8 cellular contexts compared by ENCODE assay signal in the genomic region with DNA sequence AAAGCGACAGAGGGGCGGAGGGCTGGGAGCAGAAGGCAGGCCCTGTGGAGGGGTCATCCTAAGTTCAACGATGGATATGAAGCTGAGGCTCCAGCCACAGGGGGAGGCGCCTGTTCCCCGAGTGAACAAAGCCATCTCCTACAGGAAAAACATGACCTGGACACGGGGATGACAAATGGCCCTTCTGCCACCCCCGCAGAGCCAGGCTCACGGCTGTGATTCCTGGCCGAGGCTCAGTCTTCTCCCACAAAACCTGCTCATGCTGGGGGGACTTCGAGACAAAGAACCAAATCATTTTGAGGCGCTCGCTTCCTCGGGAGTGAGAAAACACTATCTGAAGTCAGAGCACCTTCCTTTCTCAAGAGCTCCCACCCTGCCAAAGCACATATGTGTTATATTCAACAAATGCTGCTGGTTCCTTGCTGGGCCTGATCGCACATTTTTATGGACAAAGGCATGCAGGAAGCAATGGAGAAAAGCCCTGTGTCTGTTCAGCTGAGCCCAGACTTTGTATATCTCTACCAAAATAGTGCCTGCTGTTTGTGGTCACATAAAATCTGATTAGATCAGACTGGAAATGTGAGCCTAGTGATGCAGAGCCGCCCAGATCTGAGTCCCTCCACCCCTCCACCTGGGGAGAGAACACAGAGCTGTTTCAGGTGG. TPM values are rescaled to one million over a fixed set of nuclear protein-coding genes. Genes with fewer than 3 reads are reported as not detected.
DNase-seq lines count a peak whose midpoint lies in the region; ATAC-seq and TF ChIP-seq lines count a peak whose summit lies in the region.

No MANE protein-coding gene starts in this region.

- no peak overlapping the region for H2AFZ ChIP-seq in neuronal stem cell (ENCODE audit: low read length)

- no peaks in the 10 kb centered on the region for H3K79me1 ChIP-seq in neuronal stem cell (ENCODE audit: low read depth, low read length)

- H3K4me3 ChIP-seq in Peyer's patch, result no peak overlapping the region
- no peak overlapping the region for H3K4me3 ChIP-seq in stomach smooth muscle (ENCODE audit: low read length in 2 of 2)
- H3K4me3 ChIP-seq in neuronal stem cell (ENCODE audit: low read length in 2 of 2), result no peak overlapping the region

- no peak overlapping the region for H3K4me2 ChIP-seq in neuronal stem cell (ENCODE audit: insufficient read depth, low read length, poor library complexity, severe bottlenecking)

- no peak overlapping the region for H3K18ac ChIP-seq in neuronal stem cell (ENCODE audit: low read length)

- H2BK15ac ChIP-seq in neuronal stem cell (ENCODE audit: low read length), result no peak overlapping the region

- H4K91ac ChIP-seq in neuronal stem cell (ENCODE audit: low read depth, low read length, poor library complexity), result no peak overlapping the region

- no CpG with 5 or more reads among the region's 15 CpGs for WGBS in neuronal stem cell (ENCODE audit: extremely low coverage in 2 of 2, insufficient read length in 2 of 2, insufficient replicate concordance in 1 of 2), 2 donors

- H3K9me3 ChIP-seq in Peyer's patch, result no peaks in the 10 kb centered on the region
- H3K9me3 ChIP-seq in stomach smooth muscle (ENCODE audit: control insufficient read depth in 2 of 2, low read length in 2 of 2), result no peaks in the 10 kb centered on the region
- peaks cover 0 to 6% of the 10 kb centered on the region in 2 donors for H3K9me3 ChIP-seq in neuronal stem cell (replicated peaks in 1 of 2; ENCODE audit: control insufficient read depth in 2 of 2, insufficient read depth in 1 of 2, low read depth in 1 of 2, low read length in 2 of 2)

- H3K4ac ChIP-seq in neuronal stem cell (ENCODE audit: low read length), result no peak overlapping the region

- H3K27me3 ChIP-seq in Peyer's patch, result no peaks in the 10 kb centered on the region
- H3K27me3 ChIP-seq in stomach smooth muscle (ENCODE audit: control insufficient read depth in 1 of 2, insufficient read depth in 2 of 2, low read length in 2 of 2), result no peaks in the 10 kb centered on the region
- H3K27me3 ChIP-seq in neuronal stem cell (ENCODE audit: control insufficient read depth in 3 of 3, insufficient read depth in 3 of 3, low read depth in 1 of 3, low read length in 3 of 3), result peaks cover 0 to 25% (median 0%) of the 10 kb centered on the region in 3 experiments

- no peak for TF ChIP-seq POLR2A in Peyer's patch (IDR thresholded peaks at IDR 0.05)

- no peak overlapping the region for H3K23ac ChIP-seq in neuronal stem cell (ENCODE audit: low read depth, low read length, poor library complexity)

- peak overlapping the region in 1 of 2 donors; percentile 36 for H3K9ac ChIP-seq in stomach smooth muscle (ENCODE audit: low read length in 2 of 2)
- H3K9ac ChIP-seq in neuronal stem cell (ENCODE audit: low read depth, low read length, poor library complexity), result no peak overlapping the region

- H2AK5ac ChIP-seq in neuronal stem cell (ENCODE audit: low read depth, low read length), result no peak overlapping the region

- no peak overlapping the region for H2BK12ac ChIP-seq in neuronal stem cell (ENCODE audit: low read length)

- no peak overlapping the region for H2BK5ac ChIP-seq in neuronal stem cell (ENCODE audit: low read length)

- H3K4me1 ChIP-seq in Peyer's patch, result peaks cover 0 to 34% (median 0%) of the 10 kb centered on the region in 4 donors
- peaks cover 45% of the 10 kb centered on the region for H3K4me1 ChIP-seq in stomach smooth muscle (ENCODE audit: control insufficient read depth, insufficient read depth, low read length)
- peaks cover 25 to 35% of the 10 kb centered on the region in 2 donors for H3K4me1 ChIP-seq in neuronal stem cell (ENCODE audit: control insufficient read depth in 2 of 2, insufficient read depth in 1 of 2, low read depth in 1 of 2, low read length in 2 of 2)

- peak; percentile 54 for ATAC-seq in HG02885 (IDR thresholded peaks at IDR 0.05; ENCODE audit: poor library complexity, unreplicated experiment)
- no peak for ATAC-seq in HG03095 (IDR thresholded peaks at IDR 0.05; ENCODE audit: unreplicated experiment)

- H3K27ac ChIP-seq in C4-2B, result peak overlapping the region; percentile 12; the same call in 1 of the 2 replicates
- H3K27ac ChIP-seq in Peyer's patch, result peak overlapping the region in 3 of 4 donors; percentile 17 to 66 (median 57)
- peak overlapping the region; percentile 67 for H3K27ac ChIP-seq in stomach smooth muscle (ENCODE audit: low read length)
- no peak overlapping the region for H3K27ac ChIP-seq in neuronal stem cell (replicated peaks; ENCODE audit: low read length)

- H3K36me3 ChIP-seq in Peyer's patch (no peaks in the 10 kb centered on the region), stomach smooth muscle (ENCODE audit: control insufficient read depth in 2 of 2, insufficient read depth in 2 of 2, low read length in 2 of 2) (no peaks in the 10 kb centered on the region), neuronal stem cell (replicated peaks in 1 of 2; ENCODE audit: control insufficient read depth in 2 of 2, insufficient read depth in 2 of 2, low read length in 2 of 2) (no peaks in the 10 kb centered on the region)

- TF ChIP-seq CTCF in C4-2B (conservative IDR thresholded peaks at IDR 0.05) (no peak), Peyer's patch (IDR thresholded peaks at IDR 0.05) (no peak)

- H4K8ac ChIP-seq in neuronal stem cell (ENCODE audit: low read depth, low read length), result no peak overlapping the region

- H3K14ac ChIP-seq in neuronal stem cell (ENCODE audit: low read length), result no peak overlapping the region

- H2BK120ac ChIP-seq in neuronal stem cell (ENCODE audit: low read depth, low read length), result no peak overlapping the region

- DNase-seq in Peyer's patch (peak in 1 of 3 donors; percentile 31), globus pallidus (ENCODE audit: low spot score) (peak; percentile 56), neuronal stem cell (ENCODE audit: low spot score) (no peak), putamen (ENCODE audit: low spot score) (no peak)

RNA-seq across cellular contexts. Expression of gene RBP1, which starts 5.6 kb away (rescaled TPM):
- 10 to 100 TPM in 1 of 4 donors, 1 to 10 TPM in 2, not detected in 1; 4.7 to 14.9 (median 4.9) TPM for total RNA-seq in Peyer's patch
- polyA plus RNA-seq in neuronal stem cell (2013, experiment 1 of 2), result 19.0 TPM
- 18.2 TPM for polyA plus RNA-seq in neuronal stem cell (2013, experiment 2 of 2)

RNA-seq across cellular contexts. Expression of gene RBP2, which starts 57.6 kb away (rescaled TPM):
- total RNA-seq in Peyer's patch, result 1,000 to 10,000 TPM in 2 of 4 donors, 100 to 1,000 TPM in 2; 315 to 3,455 (median 1,233) TPM
- polyA plus RNA-seq in neuronal stem cell (2013, experiment 1 of 2), result not detected
- not detected for polyA plus RNA-seq in neuronal stem cell (2013, experiment 2 of 2)
